20 cellular contexts compared by ENCODE assay signal in genomic region chrX:41963348-41963747, GRCh38.
"Had no signal": no experiment of that assay in that cellular context is flagged by ENCODE, and none has a peak within 500 bp of the region (broad histone marks: within the 10 kb centered on the region; RNA-seq: fewer than 3 reads in every experiment).

No MANE protein-coding gene starts in this region.

- H3K9me3 Mint-ChIP-seq: activated naive CD4-positive, alpha-beta T cell treated with anti-CD3 and anti-CD28 coated beads, Interleukin-2, amount 50 U/mL, for 24 hours; natural killer cell; T-cell; T-helper 2 cell treated with Interferon-gamma antibody and Interleukin-4, amounts not matched to agents 5 μg/mL and 100 μg/mL, for 36 hours; type B pancreatic cell had no signal

- DNase-seq: activated CD4-positive, alpha-beta T cell treated with anti-CD3 and anti-CD28 coated beads for 48 hours; activated CD8-positive, alpha-beta T cell treated with anti-CD3 and anti-CD28 coated beads, Interleukin-2, amount 10 ng/mL, durations not matched to agents 7 days and 5 days; activated gamma-delta T cell treated with Interleukin-2 at 50 U/mL for 16 hours; activated T-cell treated with anti-CD3 and anti-CD28 coated beads, Interleukin-2, amount 50 U/mL, for 1 hour; central memory CD4-positive, alpha-beta T cell; foreskin keratinocyte; kidney; left lung; natural killer cell; sigmoid colon; stimulated activated CD4-positive, alpha-beta T cell treated with anti-CD3 and anti-CD28 coated beads, Interleukin-2, amount 100 ng/mL, for 48 hours; stimulated activated CD8-positive, alpha-beta memory T cell treated with anti-CD3 and anti-CD28 coated beads, Interleukin-4, amount 100 ng/mL, for 48 hours; stimulated activated naive B cell treated with anti-CD40 and anti-IgM and Interleukin-4, amounts not matched to agents 10 μg/mL and 1 μg/mL and 100 μg/mL, for 72 hours; T-cell had no signal

- H3K4me1 Mint-ChIP-seq: activated naive CD4-positive, alpha-beta T cell treated with anti-CD3 and anti-CD28 coated beads, Interleukin-2, amount 50 U/mL, for 24 hours; natural killer cell; stimulated activated naive B cell treated with anti-CD40 and anti-IgM and Interleukin-4, amounts not matched to agents 10 μg/mL and 1 μg/mL and 100 μg/mL, for 72 hours had no signal

- H3K27ac ChIP-seq: ascending aorta, coronary artery, foreskin keratinocyte, left lung, sigmoid colon, thoracic aorta had no signal

- ATAC-seq: activated CD8-positive, alpha-beta T cell treated with anti-CD3 and anti-CD28 coated beads, Interleukin-2, amount 10 ng/mL, durations not matched to agents 7 days and 5 days; foreskin keratinocyte; left lung; natural killer cell; stimulated activated naive B cell treated with anti-CD40 and anti-IgM and Interleukin-4, amounts not matched to agents 10 μg/mL and 1 μg/mL and 100 μg/mL, for 72 hours; T-cell had no signal

- H3K27me3 Mint-ChIP-seq: activated naive CD4-positive, alpha-beta T cell treated with anti-CD3 and anti-CD28 coated beads, Interleukin-2, amount 50 U/mL, for 24 hours; type B pancreatic cell had no signal

- H3K4me3 Mint-ChIP-seq: activated CD8-positive, alpha-beta T cell treated with anti-CD3 and anti-CD28 coated beads, Interleukin-2, amount 10 ng/mL, durations not matched to agents 7 days and 5 days; activated naive CD4-positive, alpha-beta T cell treated with anti-CD3 and anti-CD28 coated beads, Interleukin-2, amount 50 U/mL, for 24 hours; natural killer cell; stimulated activated naive B cell treated with anti-CD40 and anti-IgM and Interleukin-4, amounts not matched to agents 10 μg/mL and 1 μg/mL and 100 μg/mL, for 72 hours; T-cell; T-helper 2 cell treated with Interferon-gamma antibody and Interleukin-4, amounts not matched to agents 5 μg/mL and 100 μg/mL, for 36 hours; type B pancreatic cell had no signal

- H3K27ac Mint-ChIP-seq: activated CD8-positive, alpha-beta T cell treated with anti-CD3 and anti-CD28 coated beads, Interleukin-2, amount 10 ng/mL, durations not matched to agents 7 days and 5 days; activated naive CD4-positive, alpha-beta T cell treated with anti-CD3 and anti-CD28 coated beads, Interleukin-2, amount 50 U/mL, for 24 hours; natural killer cell; stimulated activated naive B cell treated with anti-CD40 and anti-IgM and Interleukin-4, amounts not matched to agents 10 μg/mL and 1 μg/mL and 100 μg/mL, for 72 hours; T-cell; T-helper 2 cell treated with Interferon-gamma antibody and Interleukin-4, amounts not matched to agents 5 μg/mL and 100 μg/mL, for 36 hours; type B pancreatic cell had no signal
